Comparison of ENCODE assay signal across 8 cellular contexts in genomic region chr9:4984571-4985375, GRCh38. TPM values are rescaled to one million over a fixed set of nuclear protein-coding genes. Genes with fewer than 3 reads are reported as not detected.
DNase-seq lines count a peak whose midpoint lies in the region; TF ChIP-seq lines count a peak whose summit lies in the region.

Gene JAK2, plus strand, starts transcription at chr9:4985272. Its CDS starts 36,716 bp downstream, at chr9:5021988.

- no peaks in the 10 kb centered on the region for H3K36me3 Mint-ChIP-seq in glutamatergic neuron (ENCODE audit: unreplicated experiment)

- H3K27ac Mint-ChIP-seq in glutamatergic neuron (ENCODE audit: unreplicated experiment), result peak within 1 kb of the TSS; percentile 98

- H3K27ac ChIP-seq in SK-N-MC (peak within 1 kb of the TSS; percentile 72), ovary (peak within 1 kb of the TSS; percentile 93 to 99), thyroid gland (peak within 1 kb of the TSS; percentile 90 to 95 (median 95))

- H3K4me3 ChIP-seq in HAP-1 (peak within 1 kb of the TSS; percentile 52), MG63 (peak within 1 kb of the TSS; percentile 59), SK-N-MC (peak within 1 kb of the TSS; percentile 79), ovary (peak within 1 kb of the TSS; percentile 89), thyroid gland (replicated peaks in 1 of 3) (peak within 1 kb of the TSS; percentile 40 to 93 (median 68))

- H3K36me3 ChIP-seq in HAP-1 (replicated peaks) (peaks cover 3% of the 10 kb centered on the region), MG63 (no peaks in the 10 kb centered on the region), SK-N-MC (ENCODE audit: insufficient read depth, low read length) (peaks cover 8% of the 10 kb centered on the region; the same call in 1 of the 2 replicates), ovary (no peaks in the 10 kb centered on the region), thyroid gland (no peaks in the 10 kb centered on the region)

- TF ChIP-seq CTCF in glutamatergic neuron (IDR thresholded peaks at IDR 0.05; ENCODE audit: partially characterized antibody, unreplicated experiment) (no peak), ovary (IDR thresholded peaks at IDR 0.05) (peak in 1 of 3 donors; percentile 42), thyroid gland (IDR thresholded peaks at IDR 0.05) (peak in 2 of 6 experiments; percentile 17 to 43)

- 0 to 1% (median 1%) methylated on average over 80 to 88 of the region's 88 CpGs for WGBS in ovary, 3 donors
- WGBS in thyroid gland, 2 donors, result 0% methylated on average over 23 to 41 of the region's 88 CpGs

- H3K4me3 Mint-ChIP-seq in glutamatergic neuron (ENCODE audit: unreplicated experiment), result peak within 1 kb of the TSS; percentile 96

- intact Hi-C loops in ovary (cut with DNase I) (loop anchor here (5.0 to 10.0 kb wide), 5 partner anchors 130 to 310 kb away; partner anchors contain the start of genes RCL1 (in 4 of the 4) and CDC37L1 (in 1 of the 4)), thyroid gland (cut with DNase I) (loop anchor here (5.0 kb wide), 1 partner anchor 222 kb away; no protein-coding TSS in a partner anchor)

- TF ChIP-seq POLR2A in ovary (IDR thresholded peaks at IDR 0.05), result peak; percentile 33
- TF ChIP-seq POLR2A in thyroid gland (IDR thresholded peaks at IDR 0.05), result peak in 1 of 2 donors; percentile 89

- in situ Hi-C loops in HAP-1 (cut with MboI; ENCODE audit: low sequenced_read_pairs), result loop anchor here (10.0 kb wide), 1 partner anchor 240 kb away; the partner anchor contains the start of gene AK3

- H3K4me1 Mint-ChIP-seq in glutamatergic neuron (ENCODE audit: low read depth, unreplicated experiment), result peaks cover 10% of the 10 kb centered on the region

- H3K9me3 Mint-ChIP-seq in glutamatergic neuron (ENCODE audit: unreplicated experiment), result peaks cover 9% of the 10 kb centered on the region

- DNase-seq in GM03348 (ENCODE audit: low spot score) (peak; percentile 95), HAP-1 (ENCODE audit: low spot score in 2 of 2) (peak; percentile 92 to 95), MG63 (peak; percentile 87), SK-N-MC (ENCODE audit: low read depth, low spot score) (no peak), glutamatergic neuron (peak; percentile 88), ovary (peak; percentile 87 to 91 (median 88)), thyroid gland (peak; percentile 90 to 91)
- peak; percentile 83 for DNase-seq in activated naive CD4-positive, alpha-beta T cell treated with anti-CD3 and anti-CD28 coated beads, Interleukin-2, amount 50 U/mL, for 16 hours

- peak within 1 kb of the TSS; percentile 93 for H3K9ac ChIP-seq in SK-N-MC (ENCODE audit: insufficient read length)

- H3K27me3 ChIP-seq in HAP-1 (ENCODE audit: low read depth) (no peaks in the 10 kb centered on the region), MG63 (no peaks in the 10 kb centered on the region), ovary (no peaks in the 10 kb centered on the region), thyroid gland (no peaks in the 10 kb centered on the region)

- H3K4me1 ChIP-seq in HAP-1, result peaks cover 21% of the 10 kb centered on the region
- peaks cover 8% of the 10 kb centered on the region for H3K4me1 ChIP-seq in ovary (ENCODE audit: insufficient read depth)
- H3K4me1 ChIP-seq in thyroid gland, result peaks cover 4 to 16% of the 10 kb centered on the region in 2 donors

- peaks cover 9% of the 10 kb centered on the region for H3K27me3 Mint-ChIP-seq in glutamatergic neuron (ENCODE audit: unreplicated experiment)

- no peaks in the 10 kb centered on the region for H3K9me3 ChIP-seq in HAP-1
- no peaks in the 10 kb centered on the region for H3K9me3 ChIP-seq in MG63
- H3K9me3 ChIP-seq in SK-N-MC (ENCODE audit: low read depth, low read length), result no peaks in the 10 kb centered on the region
- H3K9me3 ChIP-seq in ovary, result no peaks in the 10 kb centered on the region
- no peaks in the 10 kb centered on the region for H3K9me3 ChIP-seq in thyroid gland

- no peak for TF ChIP-seq EP300 in ovary (IDR thresholded peaks at IDR 0.05)

RNA-seq across cellular contexts. Expression of gene JAK2, which starts in this region (rescaled TPM):
- total RNA-seq in MG63 (2014; rRNA removed; shearing (Covaris generic); ENCODE audit: low replicate concordance), result 0.81 and 4.2 TPM in 2 replicates
- total RNA-seq in glutamatergic neuron (ENCODE audit: unreplicated experiment), result 5.8 TPM
- total RNA-seq in ovary, result 10 to 100 TPM; 14.4 to 31.4 (median 19.8) TPM
- polyA plus RNA-seq in ovary, result 10 to 100 TPM in 1 of 2 donors, 1 to 10 TPM in 1; 8.6 to 15.9 TPM
- 10 to 100 TPM; 13.9 to 17.8 (median 14.3) TPM for total RNA-seq in thyroid gland
